In the genomic region with DNA sequence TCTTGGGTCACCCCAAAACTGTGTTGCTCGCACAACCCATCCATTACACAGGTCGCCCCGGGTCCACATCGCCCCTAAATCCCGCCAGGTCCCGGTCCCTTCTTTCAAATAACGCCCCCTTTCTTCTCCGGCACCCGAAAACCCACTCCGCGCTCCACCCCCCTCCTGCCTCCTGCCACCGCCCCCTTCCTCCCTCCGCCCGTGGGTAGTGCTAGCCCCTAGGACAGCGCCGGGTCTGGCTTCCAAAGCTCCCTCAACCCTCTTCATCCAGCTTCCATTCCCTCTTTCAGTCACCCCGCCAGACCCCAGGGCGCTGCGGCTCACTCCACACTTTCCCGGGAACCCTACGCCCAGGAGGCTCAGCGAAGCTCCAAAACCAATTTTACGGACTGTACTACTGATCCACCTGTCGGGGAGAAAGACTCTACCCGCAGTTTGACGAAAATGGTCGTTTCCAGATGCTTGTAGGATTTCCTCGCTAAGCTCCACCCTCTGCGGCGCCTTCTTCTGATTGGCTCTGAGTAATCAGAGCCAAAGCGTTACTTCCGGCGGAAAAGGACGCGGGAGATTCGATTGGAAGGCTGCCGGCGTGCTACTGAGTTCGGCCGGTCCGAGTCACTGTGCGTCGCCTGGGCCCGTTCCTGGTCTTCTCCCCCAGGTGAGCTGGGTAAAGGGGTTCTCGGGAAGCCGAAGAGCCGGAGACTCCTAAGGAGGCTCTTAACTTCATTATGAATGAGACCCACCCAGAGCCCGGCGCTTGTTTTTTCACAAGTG, we compare ENCODE assay signal across 7 cellular contexts. TPM values are rescaled to one million over a fixed set of nuclear protein-coding genes. Genes with fewer than 3 reads are reported as not detected.
DNase-seq lines count a peak whose midpoint lies in the region; ATAC-seq, FAIRE-seq and TF ChIP-seq lines count a peak whose summit lies in the region.

A gene with protein sequence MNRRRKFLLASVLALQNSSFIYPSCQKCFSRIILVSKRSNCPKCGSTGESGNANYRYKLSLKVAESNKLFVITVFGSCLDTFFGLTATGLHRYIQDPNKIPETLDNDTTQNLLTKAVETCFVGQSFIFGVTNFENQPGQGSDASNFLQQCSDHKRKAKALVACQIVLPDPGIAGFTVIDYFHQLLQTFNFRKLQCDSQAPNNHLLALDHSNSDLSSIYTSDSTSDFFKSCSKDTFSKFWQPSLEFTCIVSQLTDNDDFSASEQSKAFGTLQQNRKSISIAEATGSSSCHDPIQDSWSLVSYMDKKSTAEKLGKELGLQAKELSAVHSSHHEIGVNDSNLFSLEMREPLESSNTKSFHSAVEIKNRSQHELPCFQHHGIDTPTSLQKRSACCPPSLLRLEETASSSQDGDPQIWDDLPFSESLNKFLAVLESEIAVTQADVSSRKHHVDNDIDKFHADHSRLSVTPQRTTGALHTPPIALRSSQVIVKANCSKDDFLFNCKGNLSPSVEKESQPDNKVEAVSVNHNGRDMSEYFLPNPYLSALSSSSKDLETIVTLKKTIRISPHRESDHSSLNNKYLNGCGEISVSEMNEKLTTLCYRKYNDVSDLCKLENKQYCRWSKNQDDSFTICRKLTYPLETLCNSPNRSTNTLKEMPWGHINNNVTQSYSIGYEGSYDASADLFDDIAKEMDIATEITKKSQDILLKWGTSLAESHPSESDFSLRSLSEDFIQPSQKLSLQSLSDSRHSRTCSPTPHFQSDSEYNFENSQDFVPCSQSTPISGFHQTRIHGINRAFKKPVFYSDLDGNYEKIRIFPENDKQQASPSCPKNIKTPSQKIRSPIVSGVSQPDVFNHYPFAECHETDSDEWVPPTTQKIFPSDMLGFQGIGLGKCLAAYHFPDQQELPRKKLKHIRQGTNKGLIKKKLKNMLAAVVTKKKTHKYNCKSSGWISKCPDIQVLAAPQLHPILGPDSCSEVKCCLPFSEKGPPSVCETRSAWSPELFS (plus strand): TSS at position 572 of the 774 bp plus-strand sequence. CDS start 13,003 bp downstream, outside the sequence.

- peak within 1 kb of the TSS; percentile 89 for H3K27ac ChIP-seq in hepatocyte

- peak within 1 kb of the TSS; percentile 92 for H3K4me2 ChIP-seq in hepatocyte

- WGBS in hepatocyte (ENCODE audit: low lambda C conversion rate, missing lambda C conversion rate): under 1% methylated on average over 47 of the region's 49 CpGs

- H3K79me2 ChIP-seq in hepatocyte: peaks cover 29% of the 10 kb centered on the region

- no peaks in the 10 kb centered on the region for H3K9me3 ChIP-seq in hepatocyte (ENCODE audit: low read depth)

- ATAC-seq in HG02981 (IDR thresholded peaks at IDR 0.05; ENCODE audit: unreplicated experiment): peak; percentile 68

- H4K20me1 ChIP-seq in hepatocyte (ENCODE audit: insufficient read depth, poor library complexity, severe bottlenecking): no peaks in the 10 kb centered on the region

- DNase-seq in GM18507 (ENCODE audit: extremely low spot score, insufficient read length, low read depth) (peak; percentile 76), NCI-H2081 (lab: John Stamatoyannopoulos, UW) (peak; percentile 97 to 99), T1000 (lab: John Stamatoyannopoulos, UW) (peak; percentile 79), astrocyte of the hippocampus (ENCODE audit: low read depth, low spot score) (peak; percentile 98), hepatocyte (ENCODE audit: low spot score) (peak; percentile 97), renal cortical epithelial cell (ENCODE audit: low read depth) (peak; percentile 97)

- no peaks in the 10 kb centered on the region for H3K36me3 ChIP-seq in hepatocyte (replicated peaks; ENCODE audit: insufficient read depth, low read depth)

- peak within 1 kb of the TSS; percentile 67 for H2AFZ ChIP-seq in hepatocyte

- peak; percentile 97 for FAIRE-seq in GM18507 (lab: Jason Lieb, UNC)

- H3K27me3 ChIP-seq in hepatocyte: no peaks in the 10 kb centered on the region

- no peak for TF ChIP-seq CTCF in hepatocyte (IDR thresholded peaks at IDR 0.05; ENCODE audit: poor library complexity)

- peak within 1 kb of the TSS; percentile 40 for H3K4me3 ChIP-seq in hepatocyte

- peaks cover 8% of the 10 kb centered on the region for H3K4me1 ChIP-seq in hepatocyte (ENCODE audit: insufficient read depth)

- H3K9me2 ChIP-seq in hepatocyte (replicated peaks; ENCODE audit: insufficient read depth): no peaks in the 10 kb centered on the region

RNA-seq across cellular contexts. Expression of the gene that starts here (rescaled TPM):
- 2.6 and 2.7 TPM in 2 replicates for total RNA-seq in hepatocyte
- polyA plus RNA-seq in hepatocyte: 0.88 and 0.92 TPM in 2 replicates
- total RNA-seq in renal cortical epithelial cell: 0.99 and 8.5 TPM in 2 replicates

Comparison
In these comparisons a context has a peak if more than half of its experiments do, and no peak if none do; other contexts are left out.
1. Peak in every context shown above with its lines: DNase-seq, ATAC-seq, H3K4me3 ChIP-seq and H3K27ac ChIP-seq.